In the genomic region with DNA sequence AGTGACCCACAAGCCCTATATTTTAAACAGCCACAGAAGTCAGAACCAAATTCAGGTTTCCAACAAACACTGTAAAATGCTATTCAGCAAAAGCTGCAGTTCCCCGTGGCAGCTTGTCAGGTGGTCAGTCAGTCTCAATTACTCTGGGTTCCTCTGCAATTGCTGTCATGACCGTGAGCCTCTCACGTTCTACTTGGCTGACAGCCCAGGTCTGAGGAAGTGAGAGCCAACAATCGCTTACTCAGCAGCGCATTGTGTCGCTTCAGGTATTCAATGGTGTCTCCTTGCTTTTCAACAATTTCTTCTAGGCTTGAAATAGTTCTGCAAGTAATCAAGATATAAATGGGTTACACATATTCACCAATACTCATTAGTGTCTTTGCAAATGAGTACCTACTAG, we compare ENCODE assay signal across 11 cellular contexts. TPM values are rescaled to one million over a fixed set of nuclear protein-coding genes. Genes with fewer than 3 reads are reported as not detected.
DNase-seq lines count a peak whose midpoint lies in the region; ATAC-seq and TF ChIP-seq lines count a peak whose summit lies in the region.
"Had no signal": no experiment of that assay in that cellular context is flagged by ENCODE, and none has a peak within 500 bp of the region (broad histone marks: within the 10 kb centered on the region; RNA-seq: fewer than 3 reads in every experiment).

No MANE protein-coding gene starts in this region.

- CTCF ChIA-PET in MCF 10A (lab: Yijun Ruan, JAX): interaction anchor here (0.8 kb wide), 1 partner anchor 658 kb away, joined by 3 read pairs; no protein-coding TSS in a partner anchor
- CTCF ChIA-PET in RWPE1 (lab: Yijun Ruan, JAX): no interaction called here

- H3K4me3 Mint-ChIP-seq in MCF 10A (ENCODE audit: unreplicated experiment): no peak overlapping the region

- H3K36me3 ChIP-seq in breast epithelium (no peaks in the 10 kb centered on the region), heart right ventricle (peaks cover 0 to 54% (median 12%) of the 10 kb centered on the region in 9 donors), transverse colon (no peaks in the 10 kb centered on the region), tibial artery (peaks cover 56 to 69% (median 59%) of the 10 kb centered on the region in 3 donors)

- no peak overlapping the region for H3K27ac ChIP-seq in breast epithelium
- H3K27ac ChIP-seq in RWPE1: no peak overlapping the region
- no peak overlapping the region for H3K27ac ChIP-seq in heart right ventricle
- H3K27ac ChIP-seq in transverse colon: peak overlapping the region in 3 of 4 donors; percentile 31 to 50 (median 35)
- H3K27ac ChIP-seq in tibial artery: no peak overlapping the region
- H3K27ac ChIP-seq: lower lobe of right lung had no signal

- no peaks in the 10 kb centered on the region for H3K9me3 ChIP-seq in breast epithelium
- no peaks in the 10 kb centered on the region for H3K9me3 ChIP-seq in heart right ventricle
- no peaks in the 10 kb centered on the region for H3K9me3 ChIP-seq in transverse colon
- H3K9me3 ChIP-seq in tibial artery: no peaks in the 10 kb centered on the region
- H3K9me3 ChIP-seq: lower lobe of right lung had no signal

- H3K9me3 Mint-ChIP-seq in MCF 10A (ENCODE audit: unreplicated experiment): no peaks in the 10 kb centered on the region

- POLR2A ChIA-PET in MCF 10A (lab: Yijun Ruan, JAX): no interaction called here
- POLR2A ChIA-PET in RWPE1 (lab: Yijun Ruan, JAX; ENCODE audit: low non-redundant PET): no interaction called here

- H3K27ac Mint-ChIP-seq in MCF 10A (ENCODE audit: low read depth, unreplicated experiment): no peak overlapping the region

- H3K36me3 Mint-ChIP-seq in MCF 10A (ENCODE audit: insufficient read depth, unreplicated experiment): peaks cover 41% of the 10 kb centered on the region

- H3K4me3 ChIP-seq in breast epithelium (no peak overlapping the region), heart right ventricle (no peak overlapping the region), transverse colon (no peak overlapping the region), tibial artery (no peak overlapping the region)
- H3K4me3 ChIP-seq: lower lobe of right lung had no signal

- no TSS peak for BruUV-seq in MCF 10A (replicated peaks; lab: Mats Ljungman, UMichigan)

- in situ Hi-C loops in transverse colon (cut with MboI; ENCODE audit: low pct_ligation_motif_present in 1 of 4, low pct_unique_long_range_greater_than_20kb in 1 of 4, low sequenced_read_pairs in 3 of 4): loop anchor here in 2 of 4 donors (25.0 kb wide), 1 partner anchor 292 kb away; no protein-coding TSS in a partner anchor

- no peak for TF ChIP-seq EP300 in transverse colon (IDR thresholded peaks at IDR 0.05; ENCODE audit: low read depth)

- ATAC-seq in heart right ventricle: peak in 4 of 8 donors; percentile 49 to 80 (median 64)
- ATAC-seq in GM21529 (IDR thresholded peaks at IDR 0.05; ENCODE audit: unreplicated experiment): no peak
- ATAC-seq in GM18870 (IDR thresholded peaks at IDR 0.05; ENCODE audit: unreplicated experiment): no peak
- ATAC-seq: lower lobe of right lung had no signal

- TF ChIP-seq CTCF in MCF 10A (IDR thresholded peaks at IDR 0.05; ENCODE audit: unreplicated experiment) (no peak), breast epithelium (IDR thresholded peaks at IDR 0.05) (no peak), RWPE1 (conservative IDR thresholded peaks at IDR 0.05; ENCODE audit: low read depth) (no peak), heart right ventricle (IDR thresholded peaks at IDR 0.05) (no peak), transverse colon (IDR thresholded peaks at IDR 0.05) (no peak), tibial artery (IDR thresholded peaks at IDR 0.05) (no peak)

- DNase-seq in MCF 10A (ENCODE audit: unreplicated experiment) (peak; percentile 84), breast epithelium (ENCODE audit: low spot score in 2 of 2) (no peak), RWPE1 (ENCODE audit: low spot score) (peak; percentile 21), heart right ventricle (peak; percentile 25 to 34), transverse colon (peak; percentile 74), tibial artery (no peak)
- DNase-seq: activated CD4-positive, alpha-beta T cell treated with anti-CD3 and anti-CD28 coated beads, Interleukin-2, amount 50 U/mL, for 1 hour; lower lobe of right lung; NCI-H82 had no signal

- intact Hi-C loops in MCF 10A (cut with micrococcal nuclease) (no loop called here), breast epithelium (cut with DNase I; ENCODE audit: low total_unique reads) (no loop called here), heart right ventricle (cut with DNase I) (no loop called here), transverse colon (cut with DNase I; ENCODE audit: low total_unique reads) (no loop called here), tibial artery (cut with DNase I; ENCODE audit: low total_unique reads) (no loop called here)

- WGBS in heart right ventricle, 2 donors: 11 to 20% methylated on average over 6 of the region's 6 CpGs
- WGBS in transverse colon (ENCODE audit: low coverage in 1 of 2), 2 donors: 38% methylated on average over 6 of the region's 6 CpGs; no CpG with 5 or more reads in 1 of the 2 donors

- no peaks in the 10 kb centered on the region for H3K27me3 ChIP-seq in breast epithelium
- H3K27me3 ChIP-seq in heart right ventricle: no peaks in the 10 kb centered on the region
- H3K27me3 ChIP-seq in transverse colon: no peaks in the 10 kb centered on the region
- H3K27me3 ChIP-seq in tibial artery: no peaks in the 10 kb centered on the region

- H3K27me3 Mint-ChIP-seq in MCF 10A (ENCODE audit: insufficient read depth, unreplicated experiment): no peaks in the 10 kb centered on the region

- TF ChIP-seq POLR2A in breast epithelium (IDR thresholded peaks at IDR 0.05) (no peak), transverse colon (IDR thresholded peaks at IDR 0.05) (no peak)

- H3K4me1 ChIP-seq in breast epithelium (no peaks in the 10 kb centered on the region), heart right ventricle (peaks cover 0 to 3% (median 0%) of the 10 kb centered on the region in 9 donors), transverse colon (peaks cover 0 to 18% (median 11%) of the 10 kb centered on the region in 4 donors), tibial artery (no peaks in the 10 kb centered on the region)
- H3K4me1 ChIP-seq: lower lobe of right lung had no signal

- H3K4me1 Mint-ChIP-seq in MCF 10A (ENCODE audit: insufficient read depth, unreplicated experiment): no peaks in the 10 kb centered on the region

RNA-seq across cellular contexts. Expression of gene TRIM75, which starts 25.8 kb away (rescaled TPM):
- not detected in 2 replicates for total RNA-seq in MCF 10A (2022)
- not detected for total RNA-seq in breast epithelium
- total RNA-seq in heart right ventricle: not detected
- not detected for polyA plus RNA-seq in heart right ventricle
- not detected for total RNA-seq in transverse colon
- total RNA-seq: lower lobe of right lung had no signal

RNA-seq across cellular contexts. Expression of gene TMEM192, which starts 33.2 kb away (rescaled TPM):
- total RNA-seq in MCF 10A (2022): 26.6 and 31.6 TPM in 2 replicates
- total RNA-seq in breast epithelium: 10 to 100 TPM; 11.5 to 31.2 (median 20.5) TPM
- 10 to 100 TPM; 14.4 to 23.1 (median 18.0) TPM for total RNA-seq in heart right ventricle
- 1 to 10 TPM; 4.5 to 9.8 TPM for polyA plus RNA-seq in heart right ventricle
- total RNA-seq in transverse colon: 10 to 100 TPM in 2 of 4 donors, 1 to 10 TPM in 2; 2.4 to 20.3 (median 12.4) TPM

RNA-seq across cellular contexts. Expression of gene TRIM60, which starts 47.7 kb away (rescaled TPM):
- not detected in 2 replicates for total RNA-seq in MCF 10A (2022)
- not detected for total RNA-seq in breast epithelium
- total RNA-seq in heart right ventricle: not detected
- not detected for polyA plus RNA-seq in heart right ventricle
- total RNA-seq in transverse colon: not detected
- total RNA-seq: lower lobe of right lung had no signal

Comparison
In these comparisons a context has a peak if more than half of its experiments do, and no peak if none do; other contexts are left out.
1. DNase-seq: peak in MCF 10A (single experiment), RWPE1 (single experiment), heart right ventricle (2 of 2) and transverse colon (single experiment); none in breast epithelium (0 of 2) and tibial artery (0 of 2).
2. H3K27ac ChIP-seq: peak in transverse colon (3 of 4); none in breast epithelium (0 of 2), RWPE1 (single experiment), heart right ventricle (0 of 10) and tibial artery (0 of 2).